Comparison of ENCODE assay signal across 8 cellular contexts in genomic region chr19:44746946-44747738, GRCh38. TPM values are rescaled to one million over a fixed set of nuclear protein-coding genes. Genes with fewer than 3 reads are reported as not detected.
A peak's percentile ranks its signal among the peaks of the same experiment; 100 is the strongest.
DNase-seq lines count a peak whose midpoint lies in the region; ATAC-seq, FAIRE-seq and TF ChIP-seq lines count a peak whose summit lies in the region.

No MANE protein-coding gene starts in this region.

- peak overlapping the region; percentile 92 for H3K4me2 ChIP-seq in A549
- H3K4me2 ChIP-seq in SK-N-SH = peak overlapping the region; percentile 95

- peak overlapping the region; percentile 77; the same call in 1 of the 2 replicates for H2AFZ ChIP-seq in SK-N-SH (ENCODE audit: low read depth)

- peaks cover 23% of the 10 kb centered on the region for H3F3A ChIP-seq in SK-N-SH (replicated peaks; ENCODE audit: insufficient read depth)

- peak overlapping the region; percentile 95 for H3K4me3 ChIP-seq in A549
- peak overlapping the region; percentile 59 to 67 for H3K4me3 ChIP-seq in SK-N-SH (ENCODE audit: low read depth in 2 of 2, low read length in 1 of 2)
- H3K4me3 ChIP-seq in thyroid gland (replicated peaks in 1 of 3) = peak overlapping the region in 1 of 3 donors; percentile 47

- H3K9me3 ChIP-seq in A549 = no peaks in the 10 kb centered on the region
- H3K9me3 ChIP-seq in SK-N-SH = no peaks in the 10 kb centered on the region
- H3K9me3 ChIP-seq in thyroid gland = no peaks in the 10 kb centered on the region

- CTCF ChIA-PET in A549 (lab: Yijun Ruan, JAX) (interaction anchor here (4.7 to 42.5 kb wide), 3 partner anchors 20 to 58 kb away, joined by 26 to 1899 read pairs (median 241); partner anchors contain the start of genes BCL3 and CBLC), SK-N-SH (lab: Yijun Ruan, JAX) (interaction anchor here (11.9 kb wide), 1 partner anchor 24 kb away, joined by 92 read pairs; no protein-coding TSS in a partner anchor)

- H3K9me3 Mint-ChIP-seq in activated naive CD4-positive, alpha-beta T cell treated with anti-CD3 and anti-CD28 coated beads, Interleukin-2, amount 50 U/mL, for 72 hours = no peaks in the 10 kb centered on the region
- H3K9me3 Mint-ChIP-seq in osteocyte (ENCODE audit: unreplicated experiment) = no peaks in the 10 kb centered on the region

- H4K20me1 ChIP-seq in SK-N-SH (ENCODE audit: insufficient read depth) = no peaks in the 10 kb centered on the region

- H3K36me3 ChIP-seq in SK-N-SH (replicated peaks in 1 of 2; ENCODE audit: control insufficient read depth in 1 of 2, insufficient read depth in 2 of 2, low read length in 1 of 2) (no peaks in the 10 kb centered on the region), thyroid gland (peaks cover 2 to 7% of the 10 kb centered on the region in 2 donors)

- TF ChIP-seq RAD21 in A549 (conservative IDR thresholded peaks at IDR 0.05 in 1 of 2, IDR thresholded peaks at IDR 0.05 in 1 of 2) = peak in 1 of 2 experiments; percentile 26; a peak in 3 of 5 replicates
- no peak for TF ChIP-seq RAD21 in SK-N-SH (IDR thresholded peaks at IDR 0.05; ENCODE audit: low read length)

- H3K27ac ChIP-seq in A549 (peak overlapping the region; percentile 92 to 99), SK-N-SH (ENCODE audit: low read depth in 2 of 2, low read length in 1 of 2) (peak overlapping the region; percentile 81 to 91), thyroid gland (peak overlapping the region; percentile 89 to 97 (median 89))

- WGBS in A549 (ENCODE audit: missing lambda C conversion rate) = 3% methylated on average over 25 of the region's 34 CpGs
- 8% methylated on average over 24 of the region's 34 CpGs for WGBS in SK-N-SH (ENCODE audit: low lambda C conversion rate)
- WGBS in thyroid gland, 2 donors = 14 to 15% methylated on average over 17 to 24 of the region's 34 CpGs

- peaks cover 31 to 38% of the 10 kb centered on the region in 2 donors for H3K36me3 Mint-ChIP-seq in activated naive CD4-positive, alpha-beta T cell treated with anti-CD3 and anti-CD28 coated beads, Interleukin-2, amount 50 U/mL, for 72 hours
- no peaks in the 10 kb centered on the region for H3K36me3 Mint-ChIP-seq in osteocyte (ENCODE audit: unreplicated experiment)

- H3K27ac Mint-ChIP-seq in activated naive CD4-positive, alpha-beta T cell treated with anti-CD3 and anti-CD28 coated beads, Interleukin-2, amount 50 U/mL, for 72 hours = peak overlapping the region; percentile 62 to 98
- H3K27ac Mint-ChIP-seq in osteocyte (ENCODE audit: unreplicated experiment) = peak overlapping the region; percentile 97

- intact Hi-C loops in thyroid gland (cut with DNase I) = no loop called here

- peaks cover 65% of the 10 kb centered on the region for H3K4me1 Mint-ChIP-seq in osteocyte (ENCODE audit: unreplicated experiment)

- ATAC-seq in A549 (peak; percentile 55 to 71), GM18502 (IDR thresholded peaks at IDR 0.05; ENCODE audit: poor library complexity, unreplicated experiment) (peak; percentile 49)
- ATAC-seq in activated naive CD4-positive, alpha-beta T cell treated with anti-CD3 and anti-CD28 coated beads, Interleukin-2, amount 50 U/mL, for 72 hours = peak; percentile 74 to 84

- POLR2A ChIA-PET in A549 (lab: Yijun Ruan, JAX) (interaction anchor here (0.7 kb wide), 1 partner anchor 8 kb away, joined by 4 read pairs; no protein-coding TSS in a partner anchor), SK-N-SH (lab: Yijun Ruan, JAX) (no interaction called here)

- peak; percentile 93 for FAIRE-seq in A549 (lab: Jason Lieb, UNC)

- peak; percentile 62 for TF ChIP-seq POLR2A in A549 (IDR thresholded peaks at IDR 0.05; ENCODE audit: low read length)
- TF ChIP-seq POLR2A in thyroid gland (IDR thresholded peaks at IDR 0.05) = peak in 1 of 2 donors; percentile 64

- peaks cover 26% of the 10 kb centered on the region for H3K79me2 ChIP-seq in SK-N-SH (ENCODE audit: insufficient read depth)

- H3K27me3 Mint-ChIP-seq in osteocyte (ENCODE audit: unreplicated experiment) = no peaks in the 10 kb centered on the region

- no peaks in the 10 kb centered on the region for H3K9me2 ChIP-seq in SK-N-SH

- no peaks in the 10 kb centered on the region for H3K27me3 ChIP-seq in SK-N-SH (ENCODE audit: insufficient read depth)
- H3K27me3 ChIP-seq in thyroid gland = no peaks in the 10 kb centered on the region

- H3K4me1 ChIP-seq in A549 (peaks cover 75% of the 10 kb centered on the region), SK-N-SH (ENCODE audit: control insufficient read depth in 1 of 2, insufficient read depth in 2 of 2, low read depth in 1 of 2, low read length in 1 of 2) (peaks cover 5 to 17% of the 10 kb centered on the region in 2 experiments; a peak in 3 of 4 replicates), thyroid gland (peaks cover 44 to 76% of the 10 kb centered on the region in 2 donors)

- H3K4me3 Mint-ChIP-seq in osteocyte (ENCODE audit: unreplicated experiment) = peak overlapping the region; percentile 84

- TF ChIP-seq CTCF in A549 (IDR thresholded peaks at IDR 0.05) (no peak), SK-N-SH (IDR thresholded peaks at IDR 0.05) (no peak), osteocyte (IDR thresholded peaks at IDR 0.05) (no peak), thyroid gland (IDR thresholded peaks at IDR 0.05) (no peak)

- H3K9ac ChIP-seq in SK-N-SH = peak overlapping the region; percentile 84

- peak; percentile 92 to 98 for DNase-seq in A549 (ENCODE audit: low read depth in 1 of 2, low spot score in 1 of 2)
- DNase-seq in HS-27A (ENCODE audit: low read depth) = peak; percentile 88
- DNase-seq in SK-N-SH = peak; percentile 84
- peak; percentile 93 for DNase-seq in activated naive CD4-positive, alpha-beta T cell treated with anti-CD3 and anti-CD28 coated beads, Interleukin-2, amount 50 U/mL, for 72 hours (ENCODE audit: low spot score in 2 of 2)
- peak; percentile 96 for DNase-seq in glomerular visceral epithelial cell (ENCODE audit: extremely low spot score)
- peak; percentile 95 for DNase-seq in osteocyte (ENCODE audit: extremely low spot score, unreplicated experiment)
- DNase-seq in thyroid gland = peak; percentile 92 to 95

- TF ChIP-seq EP300 in A549 (IDR thresholded peaks at IDR 0.05) (peak; percentile 51 to 81; a peak in 3 of 5 replicates), SK-N-SH (IDR thresholded peaks at IDR 0.05; ENCODE audit: borderline replicate concordance in 1 of 2, low read depth in 1 of 2, low read length in 1 of 2) (peak in 1 of 2 experiments; percentile 46; a peak in 1 of 4 replicates)

TF ChIP-seq in SK-N-SH, 30 proteins besides CTCF, POLR2A, EP300 and RAD21 (continues in another document):
- TF ChIP-seq RXRA (IDR thresholded peaks at IDR 0.05; ENCODE audit: borderline replicate concordance, low read depth) (peak; percentile 98), POLR2AphosphoS5 (IDR thresholded peaks at IDR 0.05; ENCODE audit: low read depth, low read length) (peak; percentile 41; the same call in 1 of the 2 replicates), TEAD4 (IDR thresholded peaks at IDR 0.05; ENCODE audit: borderline replicate concordance, insufficient read depth) (0 out of 2 replicates have a peak, but pooled peaks have one; percentile 39), MAX (IDR thresholded peaks at IDR 0.05; ENCODE audit: low read depth) (peak; percentile 53; the same call in 1 of the 2 replicates), EZH2phosphoT487 (IDR thresholded peaks at IDR 0.05; ENCODE audit: borderline replicate concordance, low read depth) (no peak), FOSL2 (IDR thresholded peaks at IDR 0.05; ENCODE audit: borderline replicate concordance, low read depth) (peak; percentile 73)

RNA-seq across cellular contexts. Expression of gene BCL3, which starts 1.4 kb away (rescaled TPM):
- 22.6 and 25.3 TPM in 2 replicates for polyA plus RNA-seq in A549 (2011; rRNA removed)
- 103 and 138 TPM in 2 replicates for polyA plus RNA-seq in A549 (2012; cell fraction: cytosol; rRNA removed)
- 302 and 387 TPM in 2 replicates for polyA plus RNA-seq in A549 (2012; cell fraction: nucleus; rRNA removed)
- polyA plus RNA-seq in A549 (2017; fragmentation: RNase III; extraction: RNeasy Plus Mini Kit Qiagen cat#74134 plus additional on column Dnase treatment) = 49.6 to 80.7 TPM (median 72.1 TPM) in 3 replicates
- polyA minus RNA-seq in A549 (2011; rRNA and poly(A)+ RNA removed) = 27.4 and 33.8 TPM in 2 replicates
- polyA plus RNA-seq in SK-N-SH (2012; rRNA removed) = 7.5 and 19.2 TPM in 2 replicates
- 8.9 and 12.7 TPM in 2 replicates for polyA plus RNA-seq in SK-N-SH (2012; cell fraction: cytosol; rRNA removed)
- polyA plus RNA-seq in SK-N-SH (2012; cell fraction: nucleus; rRNA removed) = 49.3 and 90.0 TPM in 2 replicates
- 100 to 1,000 TPM in 1 of 2 donors, 10 to 100 TPM in 1; 83.8 to 124 TPM for total RNA-seq in activated naive CD4-positive, alpha-beta T cell treated with anti-CD3 and anti-CD28 coated beads, Interleukin-2, amount 50 U/mL, for 72 hours
- total RNA-seq in osteocyte = 12.7 and 15.3 TPM in 2 replicates
- 10 to 100 TPM; 12.4 to 56.2 (median 16.8) TPM for total RNA-seq in thyroid gland

RNA-seq across cellular contexts. Expression of gene CBLC, which starts 30.5 kb away (rescaled TPM):
- polyA plus RNA-seq in A549 (2011; rRNA removed) = not detected in 2 replicates
- polyA plus RNA-seq in A549 (2012; cell fraction: cytosol; rRNA removed) = 0.09 and 0.16 TPM in 2 replicates
- 0.16 and 0.21 TPM in 2 replicates for polyA plus RNA-seq in A549 (2012; cell fraction: nucleus; rRNA removed)
- not detected in 3 replicates for polyA plus RNA-seq in A549 (2017; fragmentation: RNase III; extraction: RNeasy Plus Mini Kit Qiagen cat#74134 plus additional on column Dnase treatment)
- polyA minus RNA-seq in A549 (2011; rRNA and poly(A)+ RNA removed) = 0.29 TPM in 1 of 2 replicates, not detected in the other
- not detected in 2 replicates for polyA plus RNA-seq in SK-N-SH (2012; rRNA removed)
- polyA plus RNA-seq in SK-N-SH (2012; cell fraction: cytosol; rRNA removed) = not detected in 2 replicates
- polyA plus RNA-seq in SK-N-SH (2012; cell fraction: nucleus; rRNA removed) = 0.04 TPM in 1 of 2 replicates, not detected in the other
- not detected for total RNA-seq in activated naive CD4-positive, alpha-beta T cell treated with anti-CD3 and anti-CD28 coated beads, Interleukin-2, amount 50 U/mL, for 72 hours
- total RNA-seq in osteocyte = not detected in 2 replicates
- total RNA-seq in thyroid gland = 1 to 10 TPM; 2.0 to 5.6 (median 3.1) TPM

RNA-seq across cellular contexts. Expression of gene CEACAM16, which starts 48.2 kb away (rescaled TPM):
- polyA plus RNA-seq in A549 (2011; rRNA removed) = not detected in 2 replicates
- 0.03 TPM in 1 of 2 replicates, not detected in the other for polyA plus RNA-seq in A549 (2012; cell fraction: cytosol; rRNA removed)
- polyA plus RNA-seq in A549 (2012; cell fraction: nucleus; rRNA removed) = 0.34 and 0.50 TPM in 2 replicates
- 0.08 to 0.11 TPM in 2 of 3 replicates, not detected in the other for polyA plus RNA-seq in A549 (2017; fragmentation: RNase III; extraction: RNeasy Plus Mini Kit Qiagen cat#74134 plus additional on column Dnase treatment)
- polyA minus RNA-seq in A549 (2011; rRNA and poly(A)+ RNA removed) = 0.34 and 0.58 TPM in 2 replicates
- polyA plus RNA-seq in SK-N-SH (2012; rRNA removed) = not detected in 2 replicates
- polyA plus RNA-seq in SK-N-SH (2012; cell fraction: cytosol; rRNA removed) = not detected in 2 replicates
- polyA plus RNA-seq in SK-N-SH (2012; cell fraction: nucleus; rRNA removed) = 0.04 TPM in 1 of 2 replicates, not detected in the other
- not detected for total RNA-seq in activated naive CD4-positive, alpha-beta T cell treated with anti-CD3 and anti-CD28 coated beads, Interleukin-2, amount 50 U/mL, for 72 hours
- total RNA-seq in osteocyte = not detected in 2 replicates
- total RNA-seq in thyroid gland = under 1 TPM in 1 of 4 donors, not detected in 3; 0.40 TPM

Comparison
In these comparisons a context has a peak if more than half of its experiments do, and no peak if none do; other contexts are left out.
1. Of the 12 proteins assayed by ChIP-seq in both A549 and SK-N-SH: peak only in A549: PBX3; only in SK-N-SH: none; in both: FOSL2 and MAX; in neither: 7; mixed calls (peak in some experiments, not most) for 2.